In the genomic region with DNA sequence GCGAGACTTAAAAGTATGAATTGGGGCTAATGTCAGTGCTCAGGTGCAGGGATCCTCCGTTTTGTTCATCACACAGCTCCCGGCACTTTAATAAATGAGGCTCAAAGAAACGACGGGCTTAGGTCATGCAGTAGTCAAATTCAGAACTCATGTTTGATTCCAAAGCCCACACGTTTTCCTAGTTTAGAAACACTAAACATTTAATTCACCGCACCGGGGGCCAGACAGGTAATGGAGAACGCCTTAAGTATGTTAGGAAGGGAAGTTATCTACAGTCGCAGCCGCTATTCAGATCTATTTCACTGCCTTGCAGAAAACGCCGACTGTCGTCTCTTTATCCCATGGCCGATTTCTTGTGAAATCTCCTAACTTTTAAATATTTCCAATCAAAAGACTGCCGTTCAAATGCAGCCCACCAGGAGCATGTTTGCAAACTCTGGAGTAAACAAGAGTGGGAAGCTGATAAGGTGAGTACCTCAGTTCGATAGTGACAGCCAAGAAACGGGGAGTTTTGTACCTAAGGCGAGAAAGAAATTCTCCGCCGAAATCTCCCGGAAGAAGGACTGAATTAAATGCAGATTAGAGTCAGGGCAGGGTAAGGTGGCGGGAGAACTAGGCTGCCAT, we compare ENCODE assay signal across 9 cellular contexts. TPM values are rescaled to one million over a fixed set of nuclear protein-coding genes. Genes with fewer than 3 reads are reported as not detected.
DNase-seq lines count a peak whose midpoint lies in the region; ATAC-seq and TF ChIP-seq lines count a peak whose summit lies in the region.
"Had no signal": no experiment of that assay in that cellular context is flagged by ENCODE, and none has a peak within 500 bp of the region (broad histone marks: within the 10 kb centered on the region; RNA-seq: fewer than 3 reads in every experiment).

No MANE protein-coding gene starts in this region.

- TF ChIP-seq POLR2A in esophagus muscularis mucosa (IDR thresholded peaks at IDR 0.05; ENCODE audit: low read depth), result no peak

- CTCF ChIA-PET in RWPE1 (lab: Yijun Ruan, JAX), result interaction anchor here (0.7 kb wide), 1 partner anchor 431 kb away, joined by 3 read pairs; no protein-coding TSS in a partner anchor

- POLR2A ChIA-PET in RWPE1 (lab: Yijun Ruan, JAX; ENCODE audit: low non-redundant PET), result no interaction called here

- H3K4me3 ChIP-seq in GM08714 (ENCODE audit: low read length) (peak overlapping the region; percentile 98), esophagus muscularis mucosa (peak overlapping the region; percentile 66 to 83 (median 73))

- intact Hi-C loops in esophagus muscularis mucosa (cut with DNase I), result loop anchor here (10.0 kb wide), 1 partner anchor 211 kb away; a partner anchor contains a TSS

- H3K9me3 Mint-ChIP-seq in progenitor cell of endocrine pancreas (ENCODE audit: low read depth), result no peaks in the 10 kb centered on the region

- DNase-seq in RWPE1 (ENCODE audit: low spot score) (no peak), esophagus muscularis mucosa (ENCODE audit: extremely low spot score) (no peak), progenitor cell of endocrine pancreas (ENCODE audit: low spot score, unreplicated experiment) (no peak), NCI-H1048 (lab: John Stamatoyannopoulos, UW) (no peak), NCI-H1930 (lab: John Stamatoyannopoulos, UW) (no peak), HuH-7.5 (ENCODE audit: low spot score) (no peak)

- H3K27ac Mint-ChIP-seq in progenitor cell of endocrine pancreas, result peak overlapping the region; percentile 97

- H3K27ac ChIP-seq in RWPE1 (peak overlapping the region; percentile 96), esophagus muscularis mucosa (replicated peaks in 1 of 4) (peak overlapping the region; percentile 85 to 93 (median 90))

- no peaks in the 10 kb centered on the region for H3K36me3 ChIP-seq in esophagus muscularis mucosa

- TF ChIP-seq CTCF in RWPE1 (conservative IDR thresholded peaks at IDR 0.05; ENCODE audit: low read depth) (no peak), esophagus muscularis mucosa (IDR thresholded peaks at IDR 0.05) (no peak), progenitor cell of endocrine pancreas (IDR thresholded peaks at IDR 0.05; ENCODE audit: unreplicated experiment) (no peak)

- peaks cover 8% of the 10 kb centered on the region for H3K4me1 Mint-ChIP-seq in progenitor cell of endocrine pancreas (ENCODE audit: low read depth)

- H3K9me3 ChIP-seq in esophagus muscularis mucosa, result no peaks in the 10 kb centered on the region

- no peak for TF ChIP-seq EP300 in esophagus muscularis mucosa (IDR thresholded peaks at IDR 0.05)

- peaks cover 3% of the 10 kb centered on the region for H3K27me3 Mint-ChIP-seq in progenitor cell of endocrine pancreas

- no peaks in the 10 kb centered on the region for H3K27me3 ChIP-seq in esophagus muscularis mucosa

- no peaks in the 10 kb centered on the region for H3K36me3 Mint-ChIP-seq in progenitor cell of endocrine pancreas (ENCODE audit: insufficient read depth)

- H3K4me1 ChIP-seq in esophagus muscularis mucosa, result peaks cover 15 to 18% (median 16%) of the 10 kb centered on the region in 4 donors

- no peak for ATAC-seq in HG03159 (IDR thresholded peaks at IDR 0.05; ENCODE audit: unreplicated experiment)

- WGBS in esophagus muscularis mucosa, result 25% methylated on average over 23 of the region's 23 CpGs

- H3K4me3 Mint-ChIP-seq in progenitor cell of endocrine pancreas (ENCODE audit: low read depth), result peak overlapping the region; percentile 95

RNA-seq across cellular contexts. Expression of a gene that starts 0.6 kb away (rescaled TPM):
- total RNA-seq in esophagus muscularis mucosa, result not detected
- total RNA-seq in progenitor cell of endocrine pancreas, result not detected in 2 replicates
- total RNA-seq: NCI-H460 had no signal

RNA-seq across cellular contexts. Expression of a gene that starts 0.6 kb away (rescaled TPM):
- total RNA-seq in esophagus muscularis mucosa (10 to 100 TPM; 13.9 to 27.9 (median 19.0) TPM), progenitor cell of endocrine pancreas (33.8 and 35.4 TPM in 2 replicates)

RNA-seq across cellular contexts. Expression of a gene that starts 30.9 kb away (rescaled TPM):
- not detected for total RNA-seq in esophagus muscularis mucosa
- total RNA-seq in progenitor cell of endocrine pancreas, result not detected in 2 replicates
- total RNA-seq: NCI-H460 had no signal
